Comparison of ENCODE assay signal across 14 cellular contexts in the genomic region with DNA sequence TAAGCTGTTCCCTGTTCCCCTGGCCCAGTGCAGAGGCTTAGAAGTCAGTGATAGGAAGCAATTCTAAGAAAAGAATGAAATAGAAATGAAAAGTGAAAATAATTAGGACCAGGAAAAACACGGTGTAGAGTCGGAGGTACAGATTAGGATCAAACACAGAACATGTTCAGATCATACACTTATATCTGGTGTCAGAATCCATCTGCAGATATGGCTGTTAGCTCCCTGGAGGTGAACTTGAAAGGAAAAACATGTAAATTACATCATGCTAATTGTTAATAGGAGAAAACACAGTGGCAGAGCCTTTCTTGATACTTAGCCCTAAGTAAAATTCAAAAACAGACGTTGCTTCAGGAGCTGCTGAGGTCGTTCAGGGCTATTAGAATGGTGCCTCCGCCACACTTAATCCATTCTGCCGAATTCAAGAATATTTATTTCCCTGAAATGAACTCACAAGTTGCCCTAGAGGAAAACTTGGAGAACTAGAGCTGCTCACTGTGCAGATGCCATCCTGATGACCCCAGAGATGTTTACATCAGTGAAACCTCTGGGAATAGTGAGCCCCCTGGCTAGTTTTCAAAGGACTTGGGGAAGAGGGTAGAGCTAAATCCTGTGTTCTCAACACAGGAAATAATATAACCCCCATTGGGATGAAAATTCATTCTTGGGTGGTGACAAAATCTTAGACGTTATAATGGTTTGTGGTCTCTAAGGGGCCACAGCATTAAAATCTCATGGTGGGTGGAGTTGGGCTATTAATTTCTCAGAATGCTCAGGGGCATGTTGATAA. TPM values are rescaled to one million over a fixed set of nuclear protein-coding genes. Genes with fewer than 3 reads are reported as not detected.
DNase-seq lines count a peak whose midpoint lies in the region; ATAC-seq and TF ChIP-seq lines count a peak whose summit lies in the region.
"Had no signal": no experiment of that assay in that cellular context is flagged by ENCODE, and none has a peak within 500 bp of the region (broad histone marks: within the 10 kb centered on the region; RNA-seq: fewer than 3 reads in every experiment).

No MANE protein-coding gene starts in this region.

- POLR2A ChIA-PET in activated CD8-positive, alpha-beta T cell treated with anti-CD3 and anti-CD28 coated beads, Interleukin-2, amount 10 ng/mL, durations not matched to agents 7 days and 5 days (lab: Charles Lee), result interaction anchor here (1.5 to 2.8 kb wide), 2 partner anchors 19 to 27 kb away, joined by 4 to 20 read pairs; partner anchors contain the start of gene LPIN1

- intact Hi-C loops in natural killer cell (cut with micrococcal nuclease), result no loop called here

- peaks cover 69% of the 10 kb centered on the region for H3K36me3 Mint-ChIP-seq in T-helper 2 cell treated with Interferon-gamma antibody and Interleukin-4, amounts not matched to agents 5 μg/mL and 100 μg/mL, for 36 hours (ENCODE audit: low read depth)
- peaks cover 68% of the 10 kb centered on the region for H3K36me3 Mint-ChIP-seq in activated CD8-positive, alpha-beta T cell treated with anti-CD3 and anti-CD28 coated beads, Interleukin-2, amount 10 ng/mL, durations not matched to agents 7 days and 5 days (ENCODE audit: low read depth)
- H3K36me3 Mint-ChIP-seq in natural killer cell, result peaks cover 13% of the 10 kb centered on the region

- CTCF ChIA-PET in activated CD8-positive, alpha-beta T cell treated with anti-CD3 and anti-CD28 coated beads, Interleukin-2, amount 10 ng/mL, durations not matched to agents 7 days and 5 days (lab: Charles Lee), result interaction anchor here (1.1 to 2.5 kb wide), 9 partner anchors 10 to 81 kb away, joined by 3 to 25 read pairs (median 8); partner anchors contain the start of gene LPIN1

- peak overlapping the region; percentile 35 for H3K4me3 Mint-ChIP-seq in T-helper 2 cell treated with Interferon-gamma antibody and Interleukin-4, amounts not matched to agents 5 μg/mL and 100 μg/mL, for 36 hours
- no peak overlapping the region for H3K4me3 Mint-ChIP-seq in activated CD8-positive, alpha-beta T cell treated with anti-CD3 and anti-CD28 coated beads, Interleukin-2, amount 10 ng/mL, durations not matched to agents 7 days and 5 days
- no peak overlapping the region for H3K4me3 Mint-ChIP-seq in natural killer cell

- H3K27me3 ChIP-seq in foreskin keratinocyte, result no peaks in the 10 kb centered on the region

- no peak overlapping the region for H3K27ac ChIP-seq in foreskin keratinocyte
- H3K27ac ChIP-seq: PC-9 had no signal

- peaks cover 49% of the 10 kb centered on the region for H3K4me1 Mint-ChIP-seq in T-helper 2 cell treated with Interferon-gamma antibody and Interleukin-4, amounts not matched to agents 5 μg/mL and 100 μg/mL, for 36 hours (ENCODE audit: low read depth)
- peaks cover 51% of the 10 kb centered on the region for H3K4me1 Mint-ChIP-seq in activated CD8-positive, alpha-beta T cell treated with anti-CD3 and anti-CD28 coated beads, Interleukin-2, amount 10 ng/mL, durations not matched to agents 7 days and 5 days (ENCODE audit: low read depth)
- H3K4me1 Mint-ChIP-seq in natural killer cell, result peaks cover 40 to 42% of the 10 kb centered on the region in 2 donors

- DNase-seq in T-helper 2 cell treated with Interferon-gamma antibody and Interleukin-4, amounts not matched to agents 5 μg/mL and 100 μg/mL, for 36 hours (ENCODE audit: low spot score), result no peak
- DNase-seq in T-helper 2 cell, result no peak
- peak; percentile 48 for DNase-seq in ELR (ENCODE audit: low read depth)
- no peak for DNase-seq in activated CD8-positive, alpha-beta T cell treated with anti-CD3 and anti-CD28 coated beads, Interleukin-2, amount 10 ng/mL, durations not matched to agents 7 days and 5 days
- DNase-seq in natural killer cell, result no peak
- no peak for DNase-seq in stimulated activated naive CD4-positive, alpha-beta T cell (lab: John Stamatoyannopoulos, UW)
- no peak for DNase-seq in foreskin keratinocyte
- no peak for DNase-seq in GM03348 (ENCODE audit: low spot score)
- DNase-seq: activated CD4-positive, CD25-positive, alpha-beta regulatory T cell; COR-L47; GF-D8; NCI-H1694 treated with DMSO at 0.1 percent for 48 hours; NCI-H524 treated with DMSO at 0.1 percent for 48 hours; PC-9 had no signal

- H3K27ac Mint-ChIP-seq in T-helper 2 cell treated with Interferon-gamma antibody and Interleukin-4, amounts not matched to agents 5 μg/mL and 100 μg/mL, for 36 hours, result peak overlapping the region; percentile 82
- peak overlapping the region; percentile 66 for H3K27ac Mint-ChIP-seq in activated CD8-positive, alpha-beta T cell treated with anti-CD3 and anti-CD28 coated beads, Interleukin-2, amount 10 ng/mL, durations not matched to agents 7 days and 5 days
- peak overlapping the region; percentile 90 to 92 for H3K27ac Mint-ChIP-seq in natural killer cell

- no peaks in the 10 kb centered on the region for H3K27me3 Mint-ChIP-seq in T-helper 2 cell treated with Interferon-gamma antibody and Interleukin-4, amounts not matched to agents 5 μg/mL and 100 μg/mL, for 36 hours (ENCODE audit: low read depth)
- no peaks in the 10 kb centered on the region for H3K27me3 Mint-ChIP-seq in activated CD8-positive, alpha-beta T cell treated with anti-CD3 and anti-CD28 coated beads, Interleukin-2, amount 10 ng/mL, durations not matched to agents 7 days and 5 days (ENCODE audit: low read depth)
- no peaks in the 10 kb centered on the region for H3K27me3 Mint-ChIP-seq in natural killer cell (ENCODE audit: low read depth in 2 of 2)

- H3K9me3 Mint-ChIP-seq in T-helper 2 cell treated with Interferon-gamma antibody and Interleukin-4, amounts not matched to agents 5 μg/mL and 100 μg/mL, for 36 hours, result no peaks in the 10 kb centered on the region
- H3K9me3 Mint-ChIP-seq in activated CD8-positive, alpha-beta T cell treated with anti-CD3 and anti-CD28 coated beads, Interleukin-2, amount 10 ng/mL, durations not matched to agents 7 days and 5 days (ENCODE audit: insufficient read depth), result no peaks in the 10 kb centered on the region
- no peaks in the 10 kb centered on the region for H3K9me3 Mint-ChIP-seq in natural killer cell

- TF ChIP-seq CTCF in natural killer cell (IDR thresholded peaks at IDR 0.05), result no peak
- no peak for TF ChIP-seq CTCF in foreskin keratinocyte (conservative IDR thresholded peaks at IDR 0.05)

- H3K4me1 ChIP-seq in foreskin keratinocyte, result peaks cover 9% of the 10 kb centered on the region

- no peak for ATAC-seq in activated CD8-positive, alpha-beta T cell treated with anti-CD3 and anti-CD28 coated beads, Interleukin-2, amount 10 ng/mL, durations not matched to agents 7 days and 5 days
- ATAC-seq in natural killer cell, result no peak
- ATAC-seq in foreskin keratinocyte, result no peak

RNA-seq across cellular contexts. Expression of gene LPIN1, which starts 27.5 kb away (rescaled TPM):
- total RNA-seq in activated CD8-positive, alpha-beta T cell treated with anti-CD3 and anti-CD28 coated beads, Interleukin-2, amount 10 ng/mL, durations not matched to agents 7 days and 5 days, result 10 to 100 TPM; 46.8 to 54.7 TPM
- 100 to 1,000 TPM in 2 of 3 donors, 10 to 100 TPM in 1; 95.0 to 122 (median 118) TPM for total RNA-seq in natural killer cell
- 76.8 and 92.5 TPM in 2 replicates for total RNA-seq in foreskin keratinocyte
- polyA plus RNA-seq in foreskin keratinocyte, result 22.6 and 23.2 TPM in 2 replicates
